ENCODE assay signal across 11 cellular contexts in genomic region chr18:60259052-60259681, GRCh38.
DNase-seq lines count a peak whose midpoint lies in the region; ATAC-seq, FAIRE-seq and TF ChIP-seq lines count a peak whose summit lies in the region.
"Had no signal": no experiment of that assay in that cellular context is flagged by ENCODE, and none has a peak within 500 bp of the region (broad histone marks: within the 10 kb centered on the region; RNA-seq: fewer than 3 reads in every experiment).

No MANE protein-coding gene starts in this region.

- FAIRE-seq in astrocyte (lab: Jason Lieb, UNC): peak; percentile 67

- no peaks in the 10 kb centered on the region for H3K36me3 Mint-ChIP-seq in astrocyte (ENCODE audit: low read depth, unreplicated experiment)
- no peaks in the 10 kb centered on the region for H3K36me3 Mint-ChIP-seq in endothelial cell (ENCODE audit: low read depth, unreplicated experiment)

- H3K9me2 ChIP-seq in GM23248 (ENCODE audit: insufficient read depth): no peaks in the 10 kb centered on the region
- no peaks in the 10 kb centered on the region for H3K9me2 ChIP-seq in Loucy (replicated peaks; ENCODE audit: low read depth, low read length)

- H3K27me3 ChIP-seq in BLaER1 (no peaks in the 10 kb centered on the region), GM23248 (replicated peaks; ENCODE audit: insufficient read depth) (no peaks in the 10 kb centered on the region), Loucy (ENCODE audit: insufficient read depth, low read length, poor library complexity, severe bottlenecking) (no peaks in the 10 kb centered on the region), astrocyte (ENCODE audit: insufficient read depth, low read length) (no peaks in the 10 kb centered on the region)
- H3K27me3 ChIP-seq: esophagus muscularis mucosa had no signal

- peaks cover 10% of the 10 kb centered on the region for H3K4me1 ChIP-seq in BLaER1
- H3K4me1 ChIP-seq in GM23248 (ENCODE audit: insufficient read depth): peaks cover 7% of the 10 kb centered on the region
- H3K4me1 ChIP-seq in Loucy (ENCODE audit: insufficient read depth, low read length, poor library complexity, severe bottlenecking): peaks cover 29% of the 10 kb centered on the region
- peaks cover 6% of the 10 kb centered on the region for H3K4me1 ChIP-seq in astrocyte (ENCODE audit: insufficient read depth, low read length)
- H3K4me1 ChIP-seq: esophagus muscularis mucosa had no signal

- TF ChIP-seq CTCF in Loucy (conservative IDR thresholded peaks at IDR 0.05; ENCODE audit: low read length) (no peak), astrocyte (IDR thresholded peaks at IDR 0.05; ENCODE audit: insufficient read depth, low read depth, low read length) (no peak), endothelial cell (IDR thresholded peaks at IDR 0.05; ENCODE audit: unreplicated experiment) (no peak)

- H4K20me1 ChIP-seq in BLaER1: no peaks in the 10 kb centered on the region
- no peaks in the 10 kb centered on the region for H4K20me1 ChIP-seq in GM23248 (ENCODE audit: insufficient read depth)
- no peaks in the 10 kb centered on the region for H4K20me1 ChIP-seq in Loucy (ENCODE audit: insufficient read depth, low read length, poor library complexity, severe bottlenecking)
- no peaks in the 10 kb centered on the region for H4K20me1 ChIP-seq in astrocyte (ENCODE audit: insufficient read depth, low read length)

- DNase-seq in GM23248: peak; percentile 18
- DNase-seq in astrocyte (ENCODE audit: low read depth): peak; percentile 38
- no peak for DNase-seq in ureter (ENCODE audit: low spot score)
- DNase-seq in endothelial cell (ENCODE audit: low spot score): no peak
- DNase-seq: activated CD4-positive, alpha-beta T cell treated with anti-CD3 and anti-CD28 coated beads, Interleukin-2, amount 50 U/mL, for 4 hours had no signal

- 81 to 84% methylated on average over 6 of the region's 6 CpGs for WGBS in GM23248 (ENCODE audit: low coverage in 1 of 2, low lambda C conversion rate in 2 of 2, missing lambda C conversion rate in 2 of 2), 2 experiments

- H3K27ac Mint-ChIP-seq in astrocyte (ENCODE audit: unreplicated experiment): no peak overlapping the region
- H3K27ac Mint-ChIP-seq in endothelial cell (ENCODE audit: unreplicated experiment): no peak overlapping the region

- H3K27ac ChIP-seq in BLaER1 (no peak overlapping the region), GM23248 (no peak overlapping the region), astrocyte (ENCODE audit: low read depth, low read length) (no peak overlapping the region)
- H3K27ac ChIP-seq: esophagus muscularis mucosa had no signal

- H3K9ac ChIP-seq in BLaER1 (no peak overlapping the region), GM23248 (no peak overlapping the region), Loucy (ENCODE audit: low read depth, low read length, poor library complexity, severe bottlenecking) (no peak overlapping the region), astrocyte (ENCODE audit: low read length) (no peak overlapping the region)

- H3K9me3 Mint-ChIP-seq in astrocyte (ENCODE audit: unreplicated experiment) (no peaks in the 10 kb centered on the region), endothelial cell (ENCODE audit: unreplicated experiment) (no peaks in the 10 kb centered on the region)

- H3K79me2 ChIP-seq in GM23248 (ENCODE audit: insufficient read depth) (no peaks in the 10 kb centered on the region), Loucy (ENCODE audit: insufficient read depth, low read length) (no peaks in the 10 kb centered on the region), astrocyte (ENCODE audit: insufficient read depth, low read length) (no peaks in the 10 kb centered on the region)

- in situ Hi-C loops in GM23248 (cut with MboI): no loop called here

- H3K4me3 ChIP-seq in BLaER1 (no peak overlapping the region), GM23248 (no peak overlapping the region), Loucy (ENCODE audit: low read length, poor library complexity, severe bottlenecking) (peak overlapping the region; percentile 52), astrocyte (ENCODE audit: insufficient read depth, low read depth, low read length) (no peak overlapping the region)
- H3K4me3 ChIP-seq: esophagus muscularis mucosa, lung had no signal

- H3K4me3 Mint-ChIP-seq in astrocyte (ENCODE audit: unreplicated experiment) (no peak overlapping the region), endothelial cell (ENCODE audit: unreplicated experiment) (no peak overlapping the region)

- H3K27me3 Mint-ChIP-seq in astrocyte (ENCODE audit: low read depth, unreplicated experiment): no peaks in the 10 kb centered on the region
- no peaks in the 10 kb centered on the region for H3K27me3 Mint-ChIP-seq in endothelial cell (ENCODE audit: unreplicated experiment)

- no peak overlapping the region for H2AFZ ChIP-seq in GM23248
- H2AFZ ChIP-seq in Loucy (ENCODE audit: low read length): no peak overlapping the region
- peak overlapping the region; percentile 40 for H2AFZ ChIP-seq in astrocyte (ENCODE audit: low read depth, low read length)

- ATAC-seq in GM21717 (IDR thresholded peaks at IDR 0.05; ENCODE audit: unreplicated experiment) (no peak), GM21786 (IDR thresholded peaks at IDR 0.05; ENCODE audit: unreplicated experiment) (no peak)

- peak overlapping the region; percentile 31 for H3K4me2 ChIP-seq in BLaER1
- peak overlapping the region; percentile 18 for H3K4me2 ChIP-seq in GM23248 (ENCODE audit: unreplicated experiment)
- peak overlapping the region; percentile 63 for H3K4me2 ChIP-seq in Loucy (ENCODE audit: low read depth, low read length, poor library complexity, severe bottlenecking)
- peak overlapping the region; percentile 50 for H3K4me2 ChIP-seq in astrocyte (ENCODE audit: low read length)

- no peaks in the 10 kb centered on the region for H3K36me3 ChIP-seq in BLaER1
- no peaks in the 10 kb centered on the region for H3K36me3 ChIP-seq in GM23248 (ENCODE audit: low read depth)
- no peaks in the 10 kb centered on the region for H3K36me3 ChIP-seq in Loucy (ENCODE audit: insufficient read depth, low read length)
- H3K36me3 ChIP-seq in astrocyte (ENCODE audit: insufficient read depth, low read length): no peaks in the 10 kb centered on the region
- H3K36me3 ChIP-seq: esophagus muscularis mucosa had no signal

- H3K4me1 Mint-ChIP-seq in astrocyte (ENCODE audit: low read depth, unreplicated experiment): peaks cover 11% of the 10 kb centered on the region
- H3K4me1 Mint-ChIP-seq in endothelial cell (ENCODE audit: unreplicated experiment): peaks cover 8% of the 10 kb centered on the region

- H3K9me3 ChIP-seq in BLaER1 (no peaks in the 10 kb centered on the region; the same call in 1 of the 2 replicates), GM23248 (ENCODE audit: low read depth) (no peaks in the 10 kb centered on the region), Loucy (ENCODE audit: insufficient read depth, low read depth, low read length) (no peaks in the 10 kb centered on the region), astrocyte (ENCODE audit: insufficient read depth, low read depth, low read length) (no peaks in the 10 kb centered on the region)
- H3K9me3 ChIP-seq: esophagus muscularis mucosa had no signal

- H3F3A ChIP-seq in GM23248 (ENCODE audit: insufficient read depth): no peaks in the 10 kb centered on the region
- H3F3A ChIP-seq in Loucy (ENCODE audit: low read depth): no peaks in the 10 kb centered on the region; the same call in 1 of the 2 replicates

Comparison
In these comparisons a context has a peak if more than half of its experiments do, and no peak if none do; other contexts are left out.
1. DNase-seq: peak in GM23248 (single experiment) and astrocyte (single experiment); none in ureter (single experiment) and endothelial cell (single experiment).
2. Peak in every context shown above with its lines, with median percentiles within 50 percentile points of each other: H3K4me2 ChIP-seq.